ENCODE assay signal across 18 cellular contexts in genomic region chr12:94430304-94430703, GRCh38.
"Had no signal": no experiment of that assay in that cellular context is flagged by ENCODE, and none has a peak within 500 bp of the region (broad histone marks: within the 10 kb centered on the region; RNA-seq: fewer than 3 reads in every experiment).

No MANE protein-coding gene starts in this region.

- H3K4me3 ChIP-seq: sigmoid colon, skin epidermis, stomach, thoracic aorta, transverse colon had no signal

- H3K36me3 ChIP-seq: sigmoid colon, stomach, thoracic aorta, transverse colon had no signal

- H3K27me3 ChIP-seq: foreskin keratinocyte, sigmoid colon, stomach, transverse colon had no signal

- DNase-seq: foreskin keratinocyte; head of caudate nucleus; hippocampal formation; mammary epithelial cell; naive thymus-derived CD4-positive, alpha-beta T cell; nephron progenitor cell; sigmoid colon; stimulated activated CD4-positive, alpha-beta T cell treated with anti-CD3 and anti-CD28 coated beads, Interleukin-12 subunit alpha, Interleukin-12 subunit beta, amount 100 ng/mL, for 4 hours; stimulated activated naive CD4-positive, alpha-beta T cell; stomach; substantia nigra; transverse colon had no signal

- H3K27ac ChIP-seq: foreskin keratinocyte, sigmoid colon, skin epidermis, stomach, thoracic aorta, transverse colon had no signal

- H3K4me1 ChIP-seq: foreskin keratinocyte had no signal

- H3K9me3 ChIP-seq: sigmoid colon had no signal

- FAIRE-seq: colon, endothelial cell of umbilical vein, urothelium cell line had no signal

- ATAC-seq: foreskin keratinocyte; left lobe of liver; naive thymus-derived CD4-positive, alpha-beta T cell had no signal
